15 cellular contexts compared by ENCODE assay signal in genomic region chr2:216298719-216299118, GRCh38.
DNase-seq lines count a peak whose midpoint lies in the region; ATAC-seq and TF ChIP-seq lines count a peak whose summit lies in the region.
"Had no signal": no experiment of that assay in that cellular context is flagged by ENCODE, and none has a peak within 500 bp of the region (broad histone marks: within the 10 kb centered on the region; RNA-seq: fewer than 3 reads in every experiment).

No MANE protein-coding gene starts in this region.

- no peak overlapping the region for H3K27ac Mint-ChIP-seq in progenitor cell of endocrine pancreas
- H3K27ac Mint-ChIP-seq: endodermal cell had no signal

- no peaks in the 10 kb centered on the region for H3K79me2 ChIP-seq in HCT116 (ENCODE audit: insufficient read depth, low read length)

- H3K4me1 Mint-ChIP-seq in progenitor cell of endocrine pancreas (ENCODE audit: low read depth): no peaks in the 10 kb centered on the region

- no peaks in the 10 kb centered on the region for H3K9me2 ChIP-seq in HCT116 (ENCODE audit: insufficient read depth)

- no peaks in the 10 kb centered on the region for H3K36me3 Mint-ChIP-seq in progenitor cell of endocrine pancreas (ENCODE audit: insufficient read depth)

- peak; percentile 42 for DNase-seq in 8988T
- DNase-seq in HCT116 (ENCODE audit: low read depth, low spot score): no peak
- peak in 4 of 7 donors; percentile 26 to 31 (median 28) for DNase-seq in adrenal gland
- DNase-seq in fibroblast of villous mesenchyme (ENCODE audit: low read depth): peak; percentile 84
- DNase-seq in progenitor cell of endocrine pancreas (ENCODE audit: low spot score, unreplicated experiment): no peak
- no peak for DNase-seq in activated T-cell treated with anti-CD3 and anti-CD28 coated beads for 4 hours
- DNase-seq in Right ventricle myocardium superior: no peak
- DNase-seq in NCI-H446 (lab: John Stamatoyannopoulos, UW): no peak
- DNase-seq: activated CD4-positive, CD25-positive, alpha-beta regulatory T cell; endodermal cell; hippocampal formation; NCI-H2081 treated with DMSO at 0.1 percent for 48 hours; NK-92 treated with Interleukin-12 subunit alpha and Interleukin-12 subunit beta, amount 100 ng/mL, for 24 hours; stimulated activated CD8-positive, alpha-beta memory T cell treated with anti-CD3 and anti-CD28 coated beads, Interleukin-4, amount 100 ng/mL, for 48 hours; upper lobe of right lung had no signal

- H3K4me1 ChIP-seq in HCT116 (ENCODE audit: control insufficient read depth in 1 of 2, insufficient read depth in 2 of 2, low read length in 2 of 2): peaks cover 0 to 4% of the 10 kb centered on the region in 2 experiments; a peak in 1 of 4 replicates
- H3K4me1 ChIP-seq in adrenal gland (replicated peaks in 1 of 2): peaks cover 0 to 7% of the 10 kb centered on the region in 2 donors
- H3K4me1 ChIP-seq: upper lobe of right lung had no signal

- H4K20me1 ChIP-seq in HCT116 (ENCODE audit: insufficient read depth): no peaks in the 10 kb centered on the region

- TF ChIP-seq CTCF in HCT116 (IDR thresholded peaks at IDR 0.05 in 2 of 3, conservative IDR thresholded peaks at IDR 0.05 in 1 of 3; ENCODE audit: borderline replicate concordance in 1 of 3, insufficient read depth in 1 of 3, low read depth in 2 of 3, low read length in 2 of 3): no peak
- TF ChIP-seq CTCF in adrenal gland (IDR thresholded peaks at IDR 0.05): no peak
- no peak for TF ChIP-seq CTCF in fibroblast of villous mesenchyme (IDR thresholded peaks at IDR 0.05; ENCODE audit: insufficient read depth, low read depth, low read length)
- TF ChIP-seq CTCF in progenitor cell of endocrine pancreas (IDR thresholded peaks at IDR 0.05; ENCODE audit: unreplicated experiment): no peak

- no peak overlapping the region for H2AFZ ChIP-seq in HCT116 (ENCODE audit: low read depth, low read length, poor library complexity, severe bottlenecking)

- H3K4me3 ChIP-seq in HCT116 (replicated peaks in 1 of 2; ENCODE audit: low read depth in 1 of 2, low read length in 2 of 2): no peak overlapping the region
- no peak overlapping the region for H3K4me3 ChIP-seq in adrenal gland
- H3K4me3 ChIP-seq in fibroblast of villous mesenchyme (ENCODE audit: low read depth, low read length): no peak overlapping the region
- H3K4me3 ChIP-seq: upper lobe of right lung had no signal

- POLR2A ChIA-PET in HCT116 (lab: Charles Lee): no interaction called here

- intact Hi-C loops in HCT116 (cut with micrococcal nuclease): no loop called here
- intact Hi-C loops in adrenal gland (cut with DNase I): no loop called here
- intact Hi-C loops in Right ventricle myocardium superior (cut with DNase I): no loop called here

- WGBS in adrenal gland, 4 donors: 31 to 68% (median 44%) methylated on average over 2 of the region's 2 CpGs

- no TSS peak for BruUV-seq in HCT116 (replicated peaks; lab: Mats Ljungman, UMichigan)

- peak overlapping the region; percentile 13; the same call in 1 of the 2 replicates for H3K4me2 ChIP-seq in HCT116 (ENCODE audit: low read length)

- RAD21 ChIA-PET in HCT116 (lab: Charles Lee; ENCODE audit: low non-redundant PET in 1 of 2, low total read pairs in 2 of 2, uncharacterized antibody in 2 of 2, unreplicated experiment in 2 of 2): no interaction called here

- TF ChIP-seq POLR2A in HCT116 (IDR thresholded peaks at IDR 0.05; ENCODE audit: borderline replicate concordance, extremely low read depth, insufficient read depth, insufficient read length) (no peak), adrenal gland (IDR thresholded peaks at IDR 0.05) (no peak)

- H3K9me3 Mint-ChIP-seq in progenitor cell of endocrine pancreas (ENCODE audit: low read depth): no peaks in the 10 kb centered on the region
- H3K9me3 Mint-ChIP-seq: endodermal cell had no signal

- TF ChIP-seq RAD21 in HCT116 (IDR thresholded peaks at IDR 0.05; ENCODE audit: low read depth): no peak

- H3K27ac ChIP-seq in HCT116 (ENCODE audit: low read depth, low read length) (no peak overlapping the region), adrenal gland (no peak overlapping the region)
- H3K27ac ChIP-seq: upper lobe of right lung had no signal

- H3K4me3 Mint-ChIP-seq in progenitor cell of endocrine pancreas (ENCODE audit: low read depth): no peak overlapping the region
- H3K4me3 Mint-ChIP-seq: endodermal cell had no signal

- peaks cover 3% of the 10 kb centered on the region for H3K27me3 Mint-ChIP-seq in progenitor cell of endocrine pancreas

- H3K27me3 ChIP-seq in HCT116 (ENCODE audit: insufficient read depth, low read length) (peaks cover 12% of the 10 kb centered on the region; the same call in 1 of the 2 replicates), adrenal gland (no peaks in the 10 kb centered on the region)
- H3K27me3 ChIP-seq: upper lobe of right lung had no signal

- ATAC-seq in HCT116 (no peak), Right ventricle myocardium superior (ENCODE audit: poor library complexity) (no peak)
- ATAC-seq: upper lobe of right lung had no signal

- H3K9me3 ChIP-seq in HCT116 (ENCODE audit: control insufficient read depth in 1 of 2, insufficient read depth in 1 of 2, low read depth in 1 of 2, low read length in 2 of 2) (no peaks in the 10 kb centered on the region), adrenal gland (replicated peaks in 1 of 3) (no peaks in the 10 kb centered on the region)
- H3K9me3 ChIP-seq: upper lobe of right lung had no signal

- no peak overlapping the region for H3K9ac ChIP-seq in HCT116 (ENCODE audit: low read length)

- CTCF ChIA-PET in HCT116 (lab: Charles Lee): no interaction called here

- H3K36me3 ChIP-seq in HCT116 (ENCODE audit: control insufficient read depth in 1 of 2, insufficient read depth in 2 of 2, low read length in 2 of 2): no peaks in the 10 kb centered on the region
- H3K36me3 ChIP-seq in adrenal gland (replicated peaks in 1 of 2): no peaks in the 10 kb centered on the region
- H3K36me3 ChIP-seq: upper lobe of right lung had no signal

TF ChIP-seq in HCT116, 20 proteins besides CTCF, POLR2A, EP300 and RAD21:
- TF ChIP-seq CEBPB (IDR thresholded peaks at IDR 0.05; ENCODE audit: low read depth) (no peak), JUND (IDR thresholded peaks at IDR 0.05) (no peak), SRF (IDR thresholded peaks at IDR 0.05; ENCODE audit: low read depth) (no peak), ELF1 (IDR thresholded peaks at IDR 0.05; ENCODE audit: borderline replicate concordance, low read depth) (no peak), REST (IDR thresholded peaks at IDR 0.05; ENCODE audit: low read depth) (no peak), EGR1 (IDR thresholded peaks at IDR 0.05; ENCODE audit: low read depth) (no peak), ZBTB33 (IDR thresholded peaks at IDR 0.05; ENCODE audit: extremely low read depth, insufficient replicate concordance, low read length) (no peak), EZH2phosphoT487 (IDR thresholded peaks at IDR 0.05; ENCODE audit: borderline replicate concordance) (no peak), SIN3A (IDR thresholded peaks at IDR 0.05; ENCODE audit: low read depth) (no peak), YY1 (IDR thresholded peaks at IDR 0.05; ENCODE audit: extremely low read depth, insufficient replicate concordance, low read depth, low read length) (no peak)

Comparison
In these comparisons a context has a peak if more than half of its experiments do, and no peak if none do; other contexts are left out.
1. DNase-seq: peak in 8988T (single experiment), adrenal gland (4 of 7) and fibroblast of villous mesenchyme (single experiment); none in HCT116 (single experiment), progenitor cell of endocrine pancreas (single experiment), activated T-cell treated with anti-CD3 and anti-CD28 coated beads for 4 hours (single experiment), Right ventricle myocardium superior (single experiment) and NCI-H446 (0 of 2).